In the genomic region with DNA sequence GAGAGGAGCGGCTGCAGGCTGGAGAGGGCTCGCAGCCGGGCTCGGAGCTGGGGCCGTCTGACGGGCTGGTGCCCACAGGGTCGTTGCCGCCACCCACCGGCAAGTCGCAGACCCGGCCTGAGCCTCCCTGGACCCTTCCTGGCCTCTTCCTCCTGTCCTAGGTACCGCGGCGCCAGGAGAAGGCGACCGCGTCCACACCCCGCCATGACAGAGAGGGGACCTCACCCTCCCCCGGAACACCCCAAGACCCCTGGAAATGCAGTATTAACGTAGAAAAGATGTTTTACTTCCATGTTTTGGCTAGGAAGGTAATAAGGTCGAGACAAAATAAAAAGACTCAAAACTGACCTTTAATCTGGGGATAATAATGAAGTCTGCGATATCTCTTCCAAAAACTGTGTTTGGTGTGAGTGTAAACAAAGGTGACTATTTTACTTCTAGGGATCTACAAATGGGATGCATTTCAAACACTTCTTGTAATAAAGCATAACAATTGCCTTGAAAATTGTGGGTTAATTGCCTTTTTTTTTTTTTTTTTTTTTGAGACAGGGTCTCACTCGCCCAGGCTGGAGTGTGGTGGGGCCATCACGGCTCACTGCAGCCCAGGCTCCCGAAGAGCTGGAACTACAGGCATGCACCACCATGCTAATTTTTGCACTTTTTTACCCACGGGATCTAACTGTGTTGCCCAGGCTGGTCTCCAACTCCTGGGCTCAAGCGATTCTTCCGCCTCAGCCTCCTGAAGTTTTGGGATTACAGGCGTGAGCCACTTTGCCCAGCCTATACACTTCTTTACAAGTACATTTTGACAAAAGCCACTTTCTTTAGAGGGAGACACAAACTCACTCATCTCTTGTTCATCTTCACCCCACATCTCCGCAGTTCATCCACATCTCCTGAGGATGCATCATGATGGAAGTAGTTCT, we compare ENCODE assay signal across 9 cellular contexts. TPM values are rescaled to one million over a fixed set of nuclear protein-coding genes. Genes with fewer than 3 reads are reported as not detected.
DNase-seq lines count a peak whose midpoint lies in the region; ATAC-seq and TF ChIP-seq lines count a peak whose summit lies in the region.
"Had no signal": no experiment of that assay in that cellular context is flagged by ENCODE, and none has a peak within 500 bp of the region (broad histone marks: within the 10 kb centered on the region; RNA-seq: fewer than 3 reads in every experiment).

No MANE protein-coding gene starts in this region.

- H3K4me3 Mint-ChIP-seq in WTC11: peak overlapping the region; percentile 97

- peaks cover 34% of the 10 kb centered on the region for H3K36me3 Mint-ChIP-seq in WTC11

- peak; percentile 87 for ATAC-seq in WTC11

- no peaks in the 10 kb centered on the region for H3K9me3 Mint-ChIP-seq in WTC11

- H3K4me3 ChIP-seq in HEK293 (ENCODE audit: low read depth, low read length) (peak overlapping the region; percentile 99), iPS-18c (ENCODE audit: insufficient read depth, low read depth, low read length) (peak overlapping the region; percentile 98)

- no peaks in the 10 kb centered on the region for H3K27me3 Mint-ChIP-seq in WTC11 (ENCODE audit: low read depth)

- POLR2A ChIA-PET in HEK293 (lab: Yijun Ruan, JAX): interaction anchor here (0.5 to 6.2 kb wide), 31 partner anchors 9 to 597 kb away, joined by 3 to 100 read pairs (median 4); a partner anchor contains a TSS
- POLR2A ChIA-PET in WTC11 (lab: Charles Lee): interaction anchor here (0.7 to 2.2 kb wide), 4 partner anchors 8 to 16 kb away, joined by 3 to 21 read pairs (median 4); a partner anchor contains a TSS

- DNase-seq in GF-D8 (lab: John Stamatoyannopoulos, UW) (peak; percentile 66), WTC11 (ENCODE audit: low spot score) (no peak), SKM-1 (lab: John Stamatoyannopoulos, UW; ENCODE audit: unreplicated experiment) (no peak), cerebellar cortex (ENCODE audit: low spot score) (no peak), nucleus accumbens (lab: John Stamatoyannopoulos, UW) (no peak)

- peaks cover 18 to 35% of the 10 kb centered on the region in 2 experiments for H3K36me3 ChIP-seq in HEK293 (ENCODE audit: control insufficient read depth in 2 of 2, insufficient read depth in 1 of 2, low read length in 2 of 2)

- TF ChIP-seq CTCF in HEK293 (tag by site-specific recombination; IDR thresholded peaks at IDR 0.05) (peak; percentile 84), WTC11 (IDR thresholded peaks at IDR 0.05) (no peak)

- H3K9me3 ChIP-seq in HEK293 (ENCODE audit: control insufficient read depth, insufficient read depth, low read depth, low read length) (no peaks in the 10 kb centered on the region), iPS-18c (ENCODE audit: control insufficient read depth, insufficient read depth, low read length) (no peaks in the 10 kb centered on the region)

- peak overlapping the region; percentile 96 for H3K27ac Mint-ChIP-seq in WTC11

- CTCF ChIA-PET in HEK293 (lab: Yijun Ruan, JAX): interaction anchor here (0.6 to 0.7 kb wide), 3 partner anchors 18 to 550 kb away, joined by 3 read pairs; no protein-coding TSS in a partner anchor
- CTCF ChIA-PET in WTC11 (lab: Charles Lee): interaction anchor here (0.6 to 1.7 kb wide), 6 partner anchors 8 to 206 kb away, joined by 3 to 11 read pairs (median 5); a partner anchor contains a TSS

- H3K4me1 Mint-ChIP-seq in WTC11: peaks cover 22% of the 10 kb centered on the region

- 0 out of 2 replicates have a peak, but pooled peaks cover 2% of the 10 kb centered on the region for H3K4me1 ChIP-seq in HEK293 (ENCODE audit: control insufficient read depth, insufficient read depth, low read length)

- H3K27ac ChIP-seq in HEK293 (ENCODE audit: extremely low read depth, low read depth, low read length): peak overlapping the region; percentile 96; the same call in 1 of the 2 replicates
- H3K27ac ChIP-seq in temporal lobe (ENCODE audit: low read depth, low read length): peak overlapping the region; percentile 99

TF ChIP-seq in HEK293, 187 proteins besides CTCF, POLR2A, EP300 and RAD21 (continues in another document):
- TF ChIP-seq ZBTB20 (tag by site-specific recombination; IDR thresholded peaks at IDR 0.05) (peak; percentile 56), ZNF501 (tag by site-specific recombination; IDR thresholded peaks at IDR 0.05) (no peak), ZNF335 (tag by site-specific recombination; conservative IDR thresholded peaks at IDR 0.05) (peak; percentile 80), SETDB1 (IDR thresholded peaks at IDR 0.05; ENCODE audit: insufficient read length, low read length) (no peak), ZNF121 (tag by site-specific recombination; IDR thresholded peaks at IDR 0.05) (0 out of 2 replicates have a peak, but pooled peaks have one; percentile 40), ZNF785 (tag by site-specific recombination; IDR thresholded peaks at IDR 0.05) (0 out of 2 replicates have a peak, but pooled peaks have one; percentile 59)
- TF ChIP-seq, protein P1, sequence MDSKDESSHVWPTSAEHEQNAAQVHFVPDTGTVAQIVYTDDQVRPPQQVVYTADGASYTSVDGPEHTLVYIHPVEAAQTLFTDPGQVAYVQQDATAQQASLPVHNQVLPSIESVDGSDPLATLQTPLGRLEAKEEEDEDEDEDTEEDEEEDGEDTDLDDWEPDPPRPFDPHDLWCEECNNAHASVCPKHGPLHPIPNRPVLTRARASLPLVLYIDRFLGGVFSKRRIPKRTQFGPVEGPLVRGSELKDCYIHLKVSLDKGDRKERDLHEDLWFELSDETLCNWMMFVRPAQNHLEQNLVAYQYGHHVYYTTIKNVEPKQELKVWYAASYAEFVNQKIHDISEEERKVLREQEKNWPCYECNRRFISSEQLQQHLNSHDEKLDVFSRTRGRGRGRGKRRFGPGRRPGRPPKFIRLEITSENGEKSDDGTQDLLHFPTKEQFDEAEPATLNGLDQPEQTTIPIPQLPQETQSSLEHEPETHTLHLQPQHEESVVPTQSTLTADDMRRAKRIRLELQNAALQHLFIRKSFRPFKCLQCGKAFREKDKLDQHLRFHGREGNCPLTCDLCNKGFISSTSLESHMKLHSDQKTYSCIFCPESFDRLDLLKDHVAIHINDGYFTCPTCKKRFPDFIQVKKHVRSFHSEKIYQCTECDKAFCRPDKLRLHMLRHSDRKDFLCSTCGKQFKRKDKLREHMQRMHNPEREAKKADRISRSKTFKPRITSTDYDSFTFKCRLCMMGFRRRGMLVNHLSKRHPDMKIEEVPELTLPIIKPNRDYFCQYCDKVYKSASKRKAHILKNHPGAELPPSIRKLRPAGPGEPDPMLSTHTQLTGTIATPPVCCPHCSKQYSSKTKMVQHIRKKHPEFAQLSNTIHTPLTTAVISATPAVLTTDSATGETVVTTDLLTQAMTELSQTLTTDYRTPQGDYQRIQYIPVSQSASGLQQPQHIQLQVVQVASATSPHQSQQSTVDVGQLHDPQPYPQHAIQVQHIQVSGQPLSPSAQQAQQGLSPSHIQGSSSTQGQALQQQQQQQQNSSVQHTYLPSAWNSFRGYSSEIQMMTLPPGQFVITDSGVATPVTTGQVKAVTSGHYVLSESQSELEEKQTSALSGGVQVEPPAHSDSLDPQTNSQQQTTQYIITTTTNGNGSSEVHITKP (tag by site-specific recombination; IDR thresholded peaks at IDR 0.05): 0 out of 2 replicates have a peak, but pooled peaks have one; percentile 9

TF ChIP-seq in WTC11, 78 proteins besides CTCF, POLR2A, EP300 and RAD21 (continues in another document):
- TF ChIP-seq GTF2I (CRISPR knock-in tag; conservative IDR thresholded peaks at IDR 0.05) (no peak), SP1 (CRISPR knock-in tag; conservative IDR thresholded peaks at IDR 0.05) (no peak), ZNF138 (CRISPR knock-in tag; conservative IDR thresholded peaks at IDR 0.05) (no peak), RELA (CRISPR knock-in tag; IDR thresholded peaks at IDR 0.05; ENCODE audit: borderline replicate concordance) (no peak), EMX1 (CRISPR knock-in tag; IDR thresholded peaks at IDR 0.05) (no peak), NFYB (CRISPR knock-in tag; conservative IDR thresholded peaks at IDR 0.05; ENCODE audit: low read depth) (no peak)
- TF ChIP-seq, protein P2, sequence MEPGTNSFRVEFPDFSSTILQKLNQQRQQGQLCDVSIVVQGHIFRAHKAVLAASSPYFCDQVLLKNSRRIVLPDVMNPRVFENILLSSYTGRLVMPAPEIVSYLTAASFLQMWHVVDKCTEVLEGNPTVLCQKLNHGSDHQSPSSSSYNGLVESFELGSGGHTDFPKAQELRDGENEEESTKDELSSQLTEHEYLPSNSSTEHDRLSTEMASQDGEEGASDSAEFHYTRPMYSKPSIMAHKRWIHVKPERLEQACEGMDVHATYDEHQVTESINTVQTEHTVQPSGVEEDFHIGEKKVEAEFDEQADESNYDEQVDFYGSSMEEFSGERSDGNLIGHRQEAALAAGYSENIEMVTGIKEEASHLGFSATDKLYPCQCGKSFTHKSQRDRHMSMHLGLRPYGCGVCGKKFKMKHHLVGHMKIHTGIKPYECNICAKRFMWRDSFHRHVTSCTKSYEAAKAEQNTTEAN (CRISPR knock-in tag; IDR thresholded peaks at IDR 0.05): no peak
- TF ChIP-seq, protein P3, sequence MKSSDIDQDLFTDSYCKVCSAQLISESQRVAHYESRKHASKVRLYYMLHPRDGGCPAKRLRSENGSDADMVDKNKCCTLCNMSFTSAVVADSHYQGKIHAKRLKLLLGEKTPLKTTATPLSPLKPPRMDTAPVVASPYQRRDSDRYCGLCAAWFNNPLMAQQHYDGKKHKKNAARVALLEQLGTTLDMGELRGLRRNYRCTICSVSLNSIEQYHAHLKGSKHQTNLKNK (CRISPR knock-in tag; IDR thresholded peaks at IDR 0.05): no peak
- TF ChIP-seq, protein P4, sequence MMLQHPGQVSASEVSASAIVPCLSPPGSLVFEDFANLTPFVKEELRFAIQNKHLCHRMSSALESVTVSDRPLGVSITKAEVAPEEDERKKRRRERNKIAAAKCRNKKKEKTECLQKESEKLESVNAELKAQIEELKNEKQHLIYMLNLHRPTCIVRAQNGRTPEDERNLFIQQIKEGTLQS (CRISPR knock-in tag; conservative IDR thresholded peaks at IDR 0.05): no peak
- TF ChIP-seq, protein P5, sequence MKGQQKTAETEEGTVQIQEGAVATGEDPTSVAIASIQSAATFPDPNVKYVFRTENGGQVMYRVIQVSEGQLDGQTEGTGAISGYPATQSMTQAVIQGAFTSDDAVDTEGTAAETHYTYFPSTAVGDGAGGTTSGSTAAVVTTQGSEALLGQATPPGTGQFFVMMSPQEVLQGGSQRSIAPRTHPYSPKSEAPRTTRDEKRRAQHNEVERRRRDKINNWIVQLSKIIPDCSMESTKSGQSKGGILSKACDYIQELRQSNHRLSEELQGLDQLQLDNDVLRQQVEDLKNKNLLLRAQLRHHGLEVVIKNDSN (CRISPR knock-in tag; IDR thresholded peaks at IDR 0.05): 0 out of 2 replicates have a peak, but pooled peaks have one; percentile 20
- TF ChIP-seq, protein P6, sequence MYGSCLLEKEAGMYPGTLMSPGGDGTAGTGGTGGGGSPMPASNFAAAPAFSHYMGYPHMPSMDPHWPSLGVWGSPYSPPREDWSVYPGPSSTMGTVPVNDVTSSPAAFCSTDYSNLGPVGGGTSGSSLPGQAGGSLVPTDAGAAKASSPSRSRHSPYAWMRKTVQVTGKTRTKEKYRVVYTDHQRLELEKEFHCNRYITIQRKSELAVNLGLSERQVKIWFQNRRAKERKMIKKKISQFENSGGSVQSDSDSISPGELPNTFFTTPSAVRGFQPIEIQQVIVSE (CRISPR knock-in tag; IDR thresholded peaks at IDR 0.05; ENCODE audit: borderline replicate concordance): no peak

RNA-seq across cellular contexts. Expression of a gene that starts 0.8 kb away (rescaled TPM):
- total RNA-seq in WTC11 (2021) (75.9 to 78.1 TPM (median 76.9 TPM) in 3 replicates), temporal lobe (58.0 TPM)

RNA-seq across cellular contexts. Expression of a gene that starts 15.8 kb away (rescaled TPM):
- total RNA-seq in WTC11 (2021): 30.1 to 35.7 TPM (median 35.3 TPM) in 3 replicates
- 27.8 TPM for total RNA-seq in temporal lobe

RNA-seq across cellular contexts. Expression of a gene that starts 24.2 kb away (rescaled TPM):
- total RNA-seq in WTC11 (2021): not detected in 3 replicates
- 0.25 TPM for total RNA-seq in temporal lobe
- total RNA-seq: subcutaneous adipose tissue had no signal
